Comparison of ENCODE assay signal across 1 cellular context in genomic region chrX:119655125-119655524, GRCh38.
TF ChIP-seq lines count a peak whose summit lies in the region.

No MANE protein-coding gene starts in this region.

TF ChIP-seq in K562, 482 proteins besides CTCF, POLR2A, EP300 and RAD21 (continued from another document):
- no peak for TF ChIP-seq TRIM25 (IDR thresholded peaks at IDR 0.05; ENCODE audit: borderline replicate concordance)
- no peak for TF ChIP-seq ZNF277 (CRISPR knock-in tag; IDR thresholded peaks at IDR 0.05; ENCODE audit: borderline replicate concordance)
- peak; percentile 60 for TF ChIP-seq FOSL1 (tag; conservative IDR thresholded peaks at IDR 0.05)
- TF ChIP-seq NCOR1 (IDR thresholded peaks at IDR 0.05): peak; percentile 33
- no peak for TF ChIP-seq FUS (optimal IDR thresholded peaks at IDR 0.05; ENCODE audit: low read depth, low read length)
- no peak for TF ChIP-seq MXI1 (IDR thresholded peaks at IDR 0.05; ENCODE audit: low read depth, low read length)
- no peak for TF ChIP-seq NR2C1 (IDR thresholded peaks at IDR 0.05)
- no peak for TF ChIP-seq NR2C1 (tag; IDR thresholded peaks at IDR 0.05)
- TF ChIP-seq JUN (IDR thresholded peaks at IDR 0.05; ENCODE audit: borderline replicate concordance, low read depth, low read length): 0 out of 2 replicates have a peak, but pooled peaks have one; percentile 24
- no peak for TF ChIP-seq JUN (CRISPR knock-in tag; IDR thresholded peaks at IDR 0.05; ENCODE audit: borderline replicate concordance)
- no peak for TF ChIP-seq ZNF143 (CRISPR knock-in tag; IDR thresholded peaks at IDR 0.05)
- no peak for TF ChIP-seq MTA1 (IDR thresholded peaks at IDR 0.05; ENCODE audit: borderline replicate concordance)
- TF ChIP-seq EGR1 (conservative IDR thresholded peaks at IDR 0.05): peak; percentile 79
- TF ChIP-seq PHB2 (IDR thresholded peaks at IDR 0.05; ENCODE audit: low read depth): no peak
